Comparison of ENCODE assay signal across 10 cellular contexts in genomic region chr12:14993537-14994266, GRCh38. TPM values are rescaled to one million over a fixed set of nuclear protein-coding genes. Genes with fewer than 3 reads are reported as not detected.
A peak's percentile ranks its signal among the peaks of the same experiment; 100 is the strongest.
DNase-seq lines count a peak whose midpoint lies in the region; ATAC-seq and TF ChIP-seq lines count a peak whose summit lies in the region.
"Had no signal": no experiment of that assay in that cellular context is flagged by ENCODE, and none has a peak within 500 bp of the region (broad histone marks: within the 10 kb centered on the region; RNA-seq: fewer than 3 reads in every experiment).

No MANE protein-coding gene starts in this region.

- H3K27me3 Mint-ChIP-seq in CD8-positive, alpha-beta T cell (ENCODE audit: low read depth): no peaks in the 10 kb centered on the region
- H3K27me3 Mint-ChIP-seq in activated naive CD8-positive, alpha-beta T cell: no peaks in the 10 kb centered on the region

- peaks cover 29% of the 10 kb centered on the region for H3K4me1 ChIP-seq in CD8-positive, alpha-beta T cell (ENCODE audit: insufficient read depth, low read length)

- H3K27me3 ChIP-seq in CD8-positive, alpha-beta T cell (ENCODE audit: insufficient read depth, low read length): no peaks in the 10 kb centered on the region

- no peak for TF ChIP-seq CTCF in CD8-positive, alpha-beta T cell (IDR thresholded peaks at IDR 0.05)

- H3K4me1 Mint-ChIP-seq in CD8-positive, alpha-beta T cell (ENCODE audit: low read depth): peaks cover 38% of the 10 kb centered on the region
- H3K4me1 Mint-ChIP-seq in activated naive CD8-positive, alpha-beta T cell (ENCODE audit: low read depth): peaks cover 36% of the 10 kb centered on the region

- H3K36me3 ChIP-seq in CD8-positive, alpha-beta T cell (ENCODE audit: insufficient read depth, low read length): no peaks in the 10 kb centered on the region

- no peaks in the 10 kb centered on the region for H3K36me3 Mint-ChIP-seq in CD8-positive, alpha-beta T cell
- H3K36me3 Mint-ChIP-seq in activated naive CD8-positive, alpha-beta T cell: peaks cover 4% of the 10 kb centered on the region

- no peaks in the 10 kb centered on the region for H3K9me3 ChIP-seq in CD8-positive, alpha-beta T cell (ENCODE audit: low read length)

- POLR2A ChIA-PET in CD8-positive, alpha-beta T cell (lab: Charles Lee): interaction anchor here (1.6 to 2.7 kb wide), 3 partner anchors 23 to 223 kb away, joined by 3 to 19 read pairs (median 5); partner anchors contain the start of gene ERP27

- CTCF ChIA-PET in CD8-positive, alpha-beta T cell (lab: Charles Lee): interaction anchor here (0.7 to 4.7 kb wide), 9 partner anchors 10 to 270 kb away, joined by 3 to 111 read pairs (median 9); partner anchors contain the start of genes ART4, ERP27 and RERG

- H3K4me3 ChIP-seq in CD8-positive, alpha-beta T cell (ENCODE audit: low read depth, low read length): no peak overlapping the region

- intact Hi-C loops in CD8-positive, alpha-beta T cell (cut with DNase I, micrococcal nuclease): loop anchor here (2.0 to 10.0 kb wide), 4 partner anchors 29 to 759 kb away; partner anchors contain the start of gene RERG (in 1 of the 2)

- peak in 1 of 7 experiments; percentile 30 for DNase-seq in CD8-positive, alpha-beta T cell
- DNase-seq in HS-5 (ENCODE audit: low read depth): peak; percentile 38
- peak; percentile 38 for DNase-seq in non-pigmented ciliary epithelial cell (ENCODE audit: low read depth)
- no peak for DNase-seq in NCI-H510A treated with DMSO at 0.1 percent for 48 hours (lab: John Stamatoyannopoulos, UW)
- no peak for DNase-seq in NCI-H187 (lab: John Stamatoyannopoulos, UW)
- DNase-seq: left cardiac atrium, NCI-H1436 treated with DMSO at 0.1 percent for 48 hours had no signal

- ATAC-seq in CD8-positive, alpha-beta T cell: no peak
- ATAC-seq in HG03196 (IDR thresholded peaks at IDR 0.05; ENCODE audit: unreplicated experiment) (no peak), GM19351 (IDR thresholded peaks at IDR 0.05; ENCODE audit: unreplicated experiment) (no peak)

- H3K4me3 Mint-ChIP-seq in CD8-positive, alpha-beta T cell: no peak overlapping the region
- no peak overlapping the region for H3K4me3 Mint-ChIP-seq in activated naive CD8-positive, alpha-beta T cell

- peaks cover 9% of the 10 kb centered on the region for H3K9me3 Mint-ChIP-seq in CD8-positive, alpha-beta T cell
- no peaks in the 10 kb centered on the region for H3K9me3 Mint-ChIP-seq in activated naive CD8-positive, alpha-beta T cell (ENCODE audit: low read depth)

- no peak overlapping the region for H3K27ac ChIP-seq in CD8-positive, alpha-beta T cell (ENCODE audit: low read depth, low read length)

- H3K27ac Mint-ChIP-seq in CD8-positive, alpha-beta T cell: peak overlapping the region; percentile 87
- peak overlapping the region; percentile 18 for H3K27ac Mint-ChIP-seq in activated naive CD8-positive, alpha-beta T cell

RNA-seq across cellular contexts. Expression of gene PDE6H, which starts 20.9 kb away (rescaled TPM):
- total RNA-seq in CD8-positive, alpha-beta T cell: not detected
- total RNA-seq: left cardiac atrium had no signal

RNA-seq across cellular contexts. Expression of gene ARHGDIB, which starts 32.3 kb away (rescaled TPM):
- 100 to 1,000 TPM; 769 to 790 TPM for total RNA-seq in CD8-positive, alpha-beta T cell

RNA-seq across cellular contexts. Expression of gene ERP27, which starts 55.4 kb away (rescaled TPM):
- 10 to 100 TPM in 1 of 2 experiments, 1 to 10 TPM in 1; 9.5 to 11.1 TPM for total RNA-seq in CD8-positive, alpha-beta T cell

Comparison
In these comparisons a context has a peak if more than half of its experiments do, and no peak if none do; other contexts are left out.
1. DNase-seq: peak in HS-5 (single experiment) and non-pigmented ciliary epithelial cell (single experiment); none in NCI-H510A treated with DMSO at 0.1 percent for 48 hours (single experiment) and NCI-H187 (0 of 2).